ENCODE assay signal across 28 cellular contexts in genomic region chr19:43407416-43408005, GRCh38. TPM values are rescaled to one million over a fixed set of nuclear protein-coding genes. Genes with fewer than 3 reads are reported as not detected.
"Had no signal": no experiment of that assay in that cellular context is flagged by ENCODE, and none has a peak within 500 bp of the region (broad histone marks: within the 10 kb centered on the region; RNA-seq: fewer than 3 reads in every experiment).

No MANE protein-coding gene starts in this region.

- H3K27me3 ChIP-seq: tibial nerve had no signal

- FAIRE-seq: keratinocyte had no signal

- H3K36me3 ChIP-seq: heart left ventricle, left ventricle myocardium inferior, lower lobe of right lung, spleen, tibial nerve had no signal

- H3K9me3 ChIP-seq: heart left ventricle, left ventricle myocardium inferior, lower lobe of right lung, psoas muscle had no signal

- H3K9me3 Mint-ChIP-seq: immature natural killer cell; natural killer cell treated with Interleukin-12 subunit alpha and Interleukin-12 subunit beta and Interleukin-15 and Interleukin-18, amount 100 ng/mL, for 72 hours; stimulated activated naive CD8-positive, alpha-beta T cell treated with anti-CD3 and anti-CD28 coated beads, Interleukin-15, Interleukin-2, amounts not matched to agents 100 ng/mL and 50 ng/mL, for 24 hours had no signal

- ATAC-seq: heart left ventricle; left cardiac atrium; lower lobe of right lung; natural killer cell treated with Interleukin-12 subunit alpha and Interleukin-12 subunit beta and Interleukin-15 and Interleukin-18, amount 100 ng/mL, for 72 hours; psoas muscle; sciatic nerve; stimulated activated memory B cell treated with anti-CD40 and anti-IgM and Interleukin-4, amounts not matched to agents 10 μg/mL and 1 μg/mL and 100 μg/mL, for 72 hours had no signal

- H3K27ac ChIP-seq: coronary artery, heart left ventricle, left ventricle myocardium inferior, lower lobe of right lung, psoas muscle, spleen, tibial nerve had no signal

- H3K4me3 Mint-ChIP-seq: immature natural killer cell; memory B cell; natural killer cell treated with Interleukin-12 subunit alpha and Interleukin-12 subunit beta and Interleukin-15 and Interleukin-18, amount 100 ng/mL, for 72 hours; stimulated activated memory B cell treated with anti-CD40 and anti-IgM and Interleukin-4, amounts not matched to agents 10 μg/mL and 1 μg/mL and 100 μg/mL, for 72 hours; stimulated activated naive CD8-positive, alpha-beta T cell treated with anti-CD3 and anti-CD28 coated beads, Interleukin-15, Interleukin-2, amounts not matched to agents 100 ng/mL and 50 ng/mL, for 24 hours had no signal

- H3K4me1 ChIP-seq: heart left ventricle, left ventricle myocardium inferior, lower lobe of right lung, psoas muscle, spleen, tibial nerve had no signal

- H3K4me3 ChIP-seq: coronary artery, heart left ventricle, left ventricle myocardium inferior, lower lobe of right lung, psoas muscle, spleen, tibial nerve had no signal

- H3K27ac Mint-ChIP-seq: immature natural killer cell; memory B cell; natural killer cell treated with Interleukin-12 subunit alpha and Interleukin-12 subunit beta and Interleukin-15 and Interleukin-18, amount 100 ng/mL, for 72 hours; stimulated activated memory B cell treated with anti-CD40 and anti-IgM and Interleukin-4, amounts not matched to agents 10 μg/mL and 1 μg/mL and 100 μg/mL, for 72 hours; stimulated activated naive CD8-positive, alpha-beta T cell treated with anti-CD3 and anti-CD28 coated beads, Interleukin-15, Interleukin-2, amounts not matched to agents 100 ng/mL and 50 ng/mL, for 24 hours had no signal

- H3K4me1 Mint-ChIP-seq: immature natural killer cell; memory B cell; stimulated activated memory B cell treated with anti-CD40 and anti-IgM and Interleukin-4, amounts not matched to agents 10 μg/mL and 1 μg/mL and 100 μg/mL, for 72 hours had no signal

- H3K36me3 Mint-ChIP-seq: immature natural killer cell; memory B cell; natural killer cell treated with Interleukin-12 subunit alpha and Interleukin-12 subunit beta and Interleukin-15 and Interleukin-18, amount 100 ng/mL, for 72 hours; stimulated activated memory B cell treated with anti-CD40 and anti-IgM and Interleukin-4, amounts not matched to agents 10 μg/mL and 1 μg/mL and 100 μg/mL, for 72 hours had no signal

- DNase-seq: effector CD4-positive, alpha-beta T cell; foreskin melanocyte; heart left ventricle; hippocampal formation; immature natural killer cell; left cardiac atrium; left ventricle myocardium inferior; lower lobe of right lung; midbrain; psoas muscle; spleen; stimulated activated CD4-positive, alpha-beta T cell treated with anti-CD3 and anti-CD28 coated beads, Interleukin-15, amount 100 ng/mL, for 24 hours; stimulated activated CD4-positive, alpha-beta T cell treated with anti-CD3 and anti-CD28 coated beads, Interleukin-1b, Interleukin-23, amount 100 ng/mL, for 48 hours; stimulated activated CD4-positive, alpha-beta T cell treated with anti-CD3 and anti-CD28 coated beads, Interleukin-4, amount 100 ng/mL, for 24 hours had no signal

RNA-seq across cellular contexts. Expression of gene TEX101, which starts 7.2 kb away (rescaled TPM):
- total RNA-seq: chondrocyte; dermis microvascular lymphatic vessel endothelial cell; heart left ventricle; left cardiac atrium; left ventricle myocardium inferior; lower lobe of right lung; natural killer cell treated with Interleukin-12 subunit alpha and Interleukin-12 subunit beta and Interleukin-15 and Interleukin-18, amount 100 ng/mL, for 72 hours; omental fat pad; psoas muscle; sciatic nerve; skeletal muscle tissue; spleen; temporal lobe; tibial nerve; ureter had no signal

RNA-seq across cellular contexts. Expression of gene CD177, which starts 54.0 kb away (rescaled TPM):
- total RNA-seq: chondrocyte; natural killer cell treated with Interleukin-12 subunit alpha and Interleukin-12 subunit beta and Interleukin-15 and Interleukin-18, amount 100 ng/mL, for 72 hours; ureter had no signal

RNA-seq across cellular contexts. Expression of gene LYPD3, which starts 57.9 kb away (rescaled TPM):
- total RNA-seq: natural killer cell treated with Interleukin-12 subunit alpha and Interleukin-12 subunit beta and Interleukin-15 and Interleukin-18, amount 100 ng/mL, for 72 hours; psoas muscle; skeletal muscle tissue had no signal
